ENCODE assay signal across 35 cellular contexts in the genomic region with DNA sequence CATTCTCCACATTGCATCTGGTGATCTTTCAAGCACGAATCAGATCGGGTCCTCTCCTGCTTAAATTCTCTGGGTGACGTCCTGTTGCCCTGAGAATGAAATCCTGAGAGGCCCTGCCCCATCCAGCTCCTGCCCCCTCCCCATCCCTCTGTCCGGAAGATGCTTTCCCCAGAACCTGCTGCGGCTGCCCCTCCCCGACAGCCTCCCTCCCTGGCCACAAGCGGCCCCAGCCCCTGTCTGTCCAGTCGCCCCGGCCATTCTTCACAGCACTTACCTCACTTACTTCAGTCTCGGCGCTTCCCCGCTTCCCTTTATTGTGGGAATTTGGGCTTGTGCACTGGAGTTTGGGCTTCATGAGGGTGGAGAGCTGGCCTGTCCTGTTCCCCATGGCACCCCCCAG. TPM values are rescaled to one million over a fixed set of nuclear protein-coding genes. Genes with fewer than 3 reads are reported as not detected.
"Had no signal": no experiment of that assay in that cellular context is flagged by ENCODE, and none has a peak within 500 bp of the region (broad histone marks: within the 10 kb centered on the region; RNA-seq: fewer than 3 reads in every experiment).

No MANE protein-coding gene starts in this region.

- ATAC-seq: left colon; left lung; lower lobe of right lung; mucosa of descending colon; naive thymus-derived CD4-positive, alpha-beta T cell; natural killer cell treated with Interleukin-12 subunit alpha and Interleukin-12 subunit beta and Interleukin-15 and Interleukin-18, amount 100 ng/mL, for 72 hours; right cardiac atrium; stimulated activated naive B cell treated with anti-CD40 and anti-IgM and Interleukin-4, amounts not matched to agents 10 μg/mL and 1 μg/mL and 100 μg/mL, for 72 hours; upper lobe of right lung had no signal

- DNase-seq: head of caudate nucleus; hypothalamus; immature natural killer cell; kidney; left colon; left lung; lower lobe of right lung; mammary epithelial cell; mesenchymal stem cell; mucosa of descending colon; naive thymus-derived CD4-positive, alpha-beta T cell; occipital lobe; ovary; retina; right cardiac atrium; stimulated activated CD4-positive, alpha-beta T cell treated with anti-CD3 and anti-CD28 coated beads, Interleukin-12 subunit alpha, Interleukin-12 subunit beta, amount 100 ng/mL, for 4 hours; stimulated activated CD4-positive, alpha-beta T cell treated with anti-CD3 and anti-CD28 coated beads, Interleukin-15, amount 100 ng/mL, for 24 hours; stimulated activated CD4-positive, alpha-beta T cell treated with anti-CD3 and anti-CD28 coated beads, Interleukin-2, amount 100 ng/mL, for 24 hours; stimulated activated CD4-positive, alpha-beta T cell treated with anti-CD3 and anti-CD28 coated beads, Interleukin-4, amount 100 ng/mL, for 1 hour; stimulated activated naive B cell treated with anti-CD40 and anti-IgM and Interleukin-4, amounts not matched to agents 10 μg/mL and 1 μg/mL and 100 μg/mL, for 72 hours; tibial artery; trophoblast cell; upper lobe of right lung had no signal

- H3K4me1 ChIP-seq: left lung, lower lobe of right lung, prostate gland, suprapubic skin, upper lobe of right lung had no signal

- H3K4me3 ChIP-seq: left lung, lower lobe of right lung, mucosa of descending colon, ovary, prostate gland, smooth muscle cell, suprapubic skin, thoracic aorta, tibial artery, upper lobe of right lung had no signal

- H3K36me3 ChIP-seq: left lung, lower lobe of right lung, neutrophil, ovary, prostate gland, suprapubic skin, thoracic aorta, tibial artery, upper lobe of right lung had no signal

- H3K9me3 Mint-ChIP-seq: immature natural killer cell; mesothelial cell of epicardium; natural killer cell treated with Interleukin-12 subunit alpha and Interleukin-12 subunit beta and Interleukin-15 and Interleukin-18, amount 100 ng/mL, for 72 hours; neural crest cell; stimulated activated naive CD8-positive, alpha-beta T cell treated with anti-CD3 and anti-CD28 coated beads, Interleukin-15, Interleukin-2, amounts not matched to agents 100 ng/mL and 50 ng/mL, for 24 hours had no signal

- H3K4me3 Mint-ChIP-seq: immature natural killer cell; mesothelial cell of epicardium; naive thymus-derived CD4-positive, alpha-beta T cell; natural killer cell treated with Interleukin-12 subunit alpha and Interleukin-12 subunit beta and Interleukin-15 and Interleukin-18, amount 100 ng/mL, for 72 hours; neural crest cell; stimulated activated naive B cell treated with anti-CD40 and anti-IgM and Interleukin-4, amounts not matched to agents 10 μg/mL and 1 μg/mL and 100 μg/mL, for 72 hours; stimulated activated naive CD8-positive, alpha-beta T cell treated with anti-CD3 and anti-CD28 coated beads, Interleukin-15, Interleukin-2, amounts not matched to agents 100 ng/mL and 50 ng/mL, for 24 hours had no signal

- H3K27me3 ChIP-seq: ovary had no signal

- H3K36me3 Mint-ChIP-seq: immature natural killer cell; mesothelial cell of epicardium; naive thymus-derived CD4-positive, alpha-beta T cell; natural killer cell treated with Interleukin-12 subunit alpha and Interleukin-12 subunit beta and Interleukin-15 and Interleukin-18, amount 100 ng/mL, for 72 hours had no signal

- H3K4me2 ChIP-seq: smooth muscle cell had no signal

- H3K27ac Mint-ChIP-seq: mesothelial cell of epicardium; naive thymus-derived CD4-positive, alpha-beta T cell; natural killer cell treated with Interleukin-12 subunit alpha and Interleukin-12 subunit beta and Interleukin-15 and Interleukin-18, amount 100 ng/mL, for 72 hours; stimulated activated naive B cell treated with anti-CD40 and anti-IgM and Interleukin-4, amounts not matched to agents 10 μg/mL and 1 μg/mL and 100 μg/mL, for 72 hours; stimulated activated naive CD8-positive, alpha-beta T cell treated with anti-CD3 and anti-CD28 coated beads, Interleukin-15, Interleukin-2, amounts not matched to agents 100 ng/mL and 50 ng/mL, for 24 hours had no signal

- H3K4me1 Mint-ChIP-seq: stimulated activated naive B cell treated with anti-CD40 and anti-IgM and Interleukin-4, amounts not matched to agents 10 μg/mL and 1 μg/mL and 100 μg/mL, for 72 hours had no signal

- H3K9me3 ChIP-seq: left lung, lower lobe of right lung, mucosa of descending colon, neutrophil, ovary, prostate gland, suprapubic skin, thoracic aorta, tibial artery, upper lobe of right lung had no signal

- H3K27ac ChIP-seq: left lung, lower lobe of right lung, neutrophil, ovary, prostate gland, suprapubic skin, thoracic aorta, tibial artery, upper lobe of right lung had no signal

RNA-seq across cellular contexts. Expression of a gene that starts 40.2 kb away (rescaled TPM):
- total RNA-seq: kidney; left colon; left lung; liver; lower lobe of right lung; mesothelial cell of epicardium; mucosa of descending colon; naive thymus-derived CD4-positive, alpha-beta T cell; natural killer cell treated with Interleukin-12 subunit alpha and Interleukin-12 subunit beta and Interleukin-15 and Interleukin-18, amount 100 ng/mL, for 72 hours; neural crest cell; occipital lobe; ovary; prostate gland; right cardiac atrium; skeletal muscle tissue; smooth muscle cell; subcutaneous adipose tissue; thoracic aorta; upper lobe of right lung had no signal
- polyA plus RNA-seq: immature natural killer cell; liver; mammary epithelial cell; naive thymus-derived CD4-positive, alpha-beta T cell; ovary; right cardiac atrium; smooth muscle cell had no signal
